Comparison of ENCODE assay signal across 13 cellular contexts in the genomic region with DNA sequence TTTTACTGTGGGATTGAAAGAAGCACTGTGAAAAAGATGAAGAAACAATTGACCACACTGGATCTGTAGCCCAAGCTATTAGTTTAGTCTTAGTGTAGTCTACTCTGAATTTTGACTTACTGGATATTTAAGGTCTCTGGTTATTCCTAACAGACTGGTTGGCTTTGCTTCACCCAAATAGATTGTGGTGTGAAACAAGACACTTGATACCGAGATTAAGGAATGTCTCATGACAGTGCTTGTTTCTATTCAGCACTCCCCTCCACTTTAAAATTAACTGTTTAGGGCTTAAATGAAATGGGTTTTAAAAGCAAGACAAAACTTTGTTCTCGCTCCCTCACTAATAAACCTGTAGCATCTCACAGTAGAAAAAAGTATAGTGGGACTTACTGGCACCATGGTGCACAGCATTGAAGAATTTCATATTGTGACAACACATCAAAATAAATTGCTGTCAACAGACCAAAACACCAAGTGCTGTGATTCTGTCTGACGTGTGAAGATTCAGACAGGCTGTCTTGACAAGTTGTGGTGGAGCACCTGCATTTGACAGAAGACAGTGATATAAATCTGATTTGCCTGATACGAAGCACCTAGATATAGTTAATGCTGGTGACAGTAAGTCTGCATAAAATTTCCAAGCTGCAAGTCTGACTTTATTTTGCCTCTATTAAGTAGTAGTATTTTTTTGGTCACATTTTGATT.
DNase-seq lines count a peak whose midpoint lies in the region; ATAC-seq, FAIRE-seq and TF ChIP-seq lines count a peak whose summit lies in the region.
"Had no signal": no experiment of that assay in that cellular context is flagged by ENCODE, and none has a peak within 500 bp of the region (broad histone marks: within the 10 kb centered on the region; RNA-seq: fewer than 3 reads in every experiment).

No MANE protein-coding gene starts in this region.

- H3K36me3 Mint-ChIP-seq in CD4-positive, alpha-beta T cell (ENCODE audit: low read depth) = peaks cover 5% of the 10 kb centered on the region
- no peaks in the 10 kb centered on the region for H3K36me3 Mint-ChIP-seq in activated B cell treated with CpG ODN at 0.5 μM for 24 hours (ENCODE audit: low read depth)

- H3K27me3 Mint-ChIP-seq in CD4-positive, alpha-beta T cell = no peaks in the 10 kb centered on the region
- no peaks in the 10 kb centered on the region for H3K27me3 Mint-ChIP-seq in activated B cell treated with CpG ODN at 0.5 μM for 24 hours
- H3K27me3 Mint-ChIP-seq: activated CD4-positive, alpha-beta T cell treated with anti-CD3 and anti-CD28 coated beads, Interleukin-2, amount 10 ng/mL, durations not matched to agents 24 days and 14 days; progenitor cell of endocrine pancreas had no signal

- H3K4me3 Mint-ChIP-seq in CD4-positive, alpha-beta T cell = peak overlapping the region; percentile 10
- peak overlapping the region; percentile 19 for H3K4me3 Mint-ChIP-seq in activated B cell treated with CpG ODN at 0.5 μM for 24 hours
- H3K4me3 Mint-ChIP-seq: activated CD4-positive, alpha-beta T cell treated with anti-CD3 and anti-CD28 coated beads, Interleukin-2, amount 10 ng/mL, durations not matched to agents 24 days and 14 days; activated T-cell treated with anti-CD3 and anti-CD28 coated beads, Interleukin-2, amount 50 U/mL, for 4 hours had no signal

- H3K4me2 ChIP-seq in smooth muscle cell = no peak overlapping the region

- CTCF ChIA-PET in CD4-positive, alpha-beta T cell (lab: Charles Lee) = interaction anchor here (2.3 kb wide), 1 partner anchor 10 kb away, joined by 9 read pairs; no protein-coding TSS in a partner anchor
- CTCF ChIA-PET in HEK293 (lab: Yijun Ruan, JAX) = no interaction called here
- CTCF ChIA-PET in activated B cell treated with CpG ODN at 0.5 μM for 24 hours (lab: Charles Lee) = interaction anchor here (0.7 kb wide), 1 partner anchor 10 kb away, joined by 3 read pairs; no protein-coding TSS in a partner anchor

- POLR2A ChIA-PET in CD4-positive, alpha-beta T cell (lab: Charles Lee) = interaction anchor here (1.0 to 1.7 kb wide), 3 partner anchors 10 to 11 kb away, joined by 3 to 10 read pairs (median 5); no protein-coding TSS in a partner anchor
- POLR2A ChIA-PET in HEK293 (lab: Yijun Ruan, JAX) = no interaction called here
- POLR2A ChIA-PET in activated B cell treated with CpG ODN at 0.5 μM for 24 hours (lab: Charles Lee) = interaction anchor here (0.8 to 1.2 kb wide), 4 partner anchors 10 to 113 kb away, joined by 3 to 5 read pairs (median 3); partner anchors contain the start of gene MAPKAP1

- H3K36me3 ChIP-seq in HEK293 (ENCODE audit: control insufficient read depth in 2 of 2, insufficient read depth in 1 of 2, low read length in 2 of 2) (no peaks in the 10 kb centered on the region; a peak in 1 of 3 replicates), BE2C (no peaks in the 10 kb centered on the region), suprapubic skin (no peaks in the 10 kb centered on the region), smooth muscle cell (ENCODE audit: low read depth) (no peaks in the 10 kb centered on the region)

- 52% methylated on average over 4 of the region's 4 CpGs for WGBS in suprapubic skin
- WGBS in smooth muscle cell (ENCODE audit: low lambda C conversion rate) = 79% methylated on average over 4 of the region's 4 CpGs

- H2AFZ ChIP-seq in smooth muscle cell (ENCODE audit: low read depth) = no peak overlapping the region

- intact Hi-C loops in CD4-positive, alpha-beta T cell (cut with DNase I, micrococcal nuclease) = loop anchor here (5.0 kb wide), 2 partner anchors 67 to 73 kb away; partner anchors contain the start of gene PBX3 (in 2 of the 2)
- intact Hi-C loops in activated B cell treated with CpG ODN at 0.5 μM for 24 hours (cut with micrococcal nuclease) = loop anchor here (5.0 to 10.0 kb wide), 4 partner anchors 53 to 265 kb away; no protein-coding TSS in a partner anchor

- no peak for TF ChIP-seq EP300 in suprapubic skin (IDR thresholded peaks at IDR 0.05)

- ATAC-seq in CD4-positive, alpha-beta T cell (ENCODE audit: poor library complexity) = peak; percentile 46
- no peak for ATAC-seq in activated B cell treated with CpG ODN at 0.5 μM for 24 hours (ENCODE audit: low read depth)
- ATAC-seq: activated T-cell treated with anti-CD3 and anti-CD28 coated beads, Interleukin-2, amount 50 U/mL, for 4 hours had no signal

- no peaks in the 10 kb centered on the region for H3K27me3 ChIP-seq in CD4-positive, alpha-beta T cell (ENCODE audit: control insufficient read depth, insufficient read depth, low read length)
- H3K27me3 ChIP-seq in BE2C (no peaks in the 10 kb centered on the region), suprapubic skin (no peaks in the 10 kb centered on the region), smooth muscle cell (ENCODE audit: low read depth) (no peaks in the 10 kb centered on the region)

- H3K9me3 ChIP-seq in CD4-positive, alpha-beta T cell (ENCODE audit: control insufficient read depth, low read length) = no peaks in the 10 kb centered on the region
- H3K9me3 ChIP-seq in HEK293 (ENCODE audit: control insufficient read depth, insufficient read depth, low read depth, low read length) (no peaks in the 10 kb centered on the region), BE2C (no peaks in the 10 kb centered on the region), suprapubic skin (no peaks in the 10 kb centered on the region), smooth muscle cell (replicated peaks; ENCODE audit: low read depth) (no peaks in the 10 kb centered on the region)

- H3K4me1 Mint-ChIP-seq in CD4-positive, alpha-beta T cell (ENCODE audit: low read depth) = peaks cover 44% of the 10 kb centered on the region
- peaks cover 46% of the 10 kb centered on the region for H3K4me1 Mint-ChIP-seq in activated B cell treated with CpG ODN at 0.5 μM for 24 hours

- TF ChIP-seq POLR2A in suprapubic skin (IDR thresholded peaks at IDR 0.05) = no peak

- peaks cover 20% of the 10 kb centered on the region for H3K79me2 ChIP-seq in smooth muscle cell (ENCODE audit: low read depth)

- FAIRE-seq in islet of Langerhans (lab: Jason Lieb, UNC) = peak; percentile 38

- H3K9ac ChIP-seq in smooth muscle cell (ENCODE audit: low read depth) = no peak overlapping the region

- H3K9me3 Mint-ChIP-seq in CD4-positive, alpha-beta T cell = no peaks in the 10 kb centered on the region
- H3K9me3 Mint-ChIP-seq in activated B cell treated with CpG ODN at 0.5 μM for 24 hours = no peaks in the 10 kb centered on the region
- H3K9me3 Mint-ChIP-seq: activated CD4-positive, alpha-beta T cell treated with anti-CD3 and anti-CD28 coated beads, Interleukin-2, amount 10 ng/mL, durations not matched to agents 24 days and 14 days; activated T-cell treated with anti-CD3 and anti-CD28 coated beads, Interleukin-2, amount 50 U/mL, for 4 hours had no signal

- H3K4me1 ChIP-seq in HEK293 (ENCODE audit: control insufficient read depth, insufficient read depth, low read length) (peaks cover 9% of the 10 kb centered on the region), BE2C (peaks cover 8% of the 10 kb centered on the region), suprapubic skin (peaks cover 7% of the 10 kb centered on the region), smooth muscle cell (ENCODE audit: low read depth) (peaks cover 2% of the 10 kb centered on the region)

- peak overlapping the region; percentile 77 for H3K27ac Mint-ChIP-seq in CD4-positive, alpha-beta T cell
- H3K27ac Mint-ChIP-seq in activated B cell treated with CpG ODN at 0.5 μM for 24 hours = peak overlapping the region; percentile 35
- H3K27ac Mint-ChIP-seq: activated CD4-positive, alpha-beta T cell treated with anti-CD3 and anti-CD28 coated beads, Interleukin-2, amount 10 ng/mL, durations not matched to agents 24 days and 14 days; progenitor cell of endocrine pancreas had no signal

- peaks cover 22% of the 10 kb centered on the region for H4K20me1 ChIP-seq in smooth muscle cell (ENCODE audit: low read depth)

- no peak overlapping the region for H3K27ac ChIP-seq in CD4-positive, alpha-beta T cell (ENCODE audit: low read depth, low read length)
- H3K27ac ChIP-seq in HEK293 (ENCODE audit: extremely low read depth, low read depth, low read length) (no peak overlapping the region), suprapubic skin (no peak overlapping the region), smooth muscle cell (ENCODE audit: low read depth) (no peak overlapping the region)

- no peak overlapping the region for H3K4me3 ChIP-seq in HEK293 (ENCODE audit: low read depth, low read length)
- no peak overlapping the region for H3K4me3 ChIP-seq in BE2C (ENCODE audit: low read depth, low read length)
- no peak overlapping the region for H3K4me3 ChIP-seq in suprapubic skin
- H3K4me3 ChIP-seq in smooth muscle cell = no peak overlapping the region

- DNase-seq in CD4-positive, alpha-beta T cell = peak in 1 of 10 experiments; percentile 24
- DNase-seq in activated B cell treated with CpG ODN at 0.5 μM for 24 hours (no peak), NCI-H1417 treated with DMSO at 0.1 percent for 48 hours (lab: John Stamatoyannopoulos, UW) (no peak), BE2C (no peak), suprapubic skin (ENCODE audit: low spot score in 2 of 2) (no peak), smooth muscle cell (lab: John Stamatoyannopoulos, UW; ENCODE audit: unreplicated experiment) (no peak)
- DNase-seq: activated CD4-positive, alpha-beta T cell treated with anti-CD3 and anti-CD28 coated beads, Interleukin-2, amount 10 ng/mL, durations not matched to agents 24 days and 14 days; activated T-cell treated with anti-CD3 and anti-CD28 coated beads, Interleukin-2, amount 50 U/mL, for 4 hours; midbrain; NCI-H2081 had no signal

- no peaks in the 10 kb centered on the region for H3F3A ChIP-seq in smooth muscle cell (ENCODE audit: low read depth)

- TF ChIP-seq CTCF in CD4-positive, alpha-beta T cell (IDR thresholded peaks at IDR 0.05) = no peak
- TF ChIP-seq CTCF in HEK293 (tag by site-specific recombination; IDR thresholded peaks at IDR 0.05) = no peak
- no peak for TF ChIP-seq CTCF in activated B cell treated with CpG ODN at 0.5 μM for 24 hours (IDR thresholded peaks at IDR 0.05)
- TF ChIP-seq CTCF in BE2C (IDR thresholded peaks at IDR 0.05; ENCODE audit: low read depth, low read length) = no peak
- no peak for TF ChIP-seq CTCF in suprapubic skin (IDR thresholded peaks at IDR 0.05)
- no peak for TF ChIP-seq CTCF in smooth muscle cell (IDR thresholded peaks at IDR 0.05; ENCODE audit: borderline replicate concordance, insufficient read depth, poor library complexity, severe bottlenecking)
